Comparison of ENCODE assay signal across 8 cellular contexts in the genomic region with DNA sequence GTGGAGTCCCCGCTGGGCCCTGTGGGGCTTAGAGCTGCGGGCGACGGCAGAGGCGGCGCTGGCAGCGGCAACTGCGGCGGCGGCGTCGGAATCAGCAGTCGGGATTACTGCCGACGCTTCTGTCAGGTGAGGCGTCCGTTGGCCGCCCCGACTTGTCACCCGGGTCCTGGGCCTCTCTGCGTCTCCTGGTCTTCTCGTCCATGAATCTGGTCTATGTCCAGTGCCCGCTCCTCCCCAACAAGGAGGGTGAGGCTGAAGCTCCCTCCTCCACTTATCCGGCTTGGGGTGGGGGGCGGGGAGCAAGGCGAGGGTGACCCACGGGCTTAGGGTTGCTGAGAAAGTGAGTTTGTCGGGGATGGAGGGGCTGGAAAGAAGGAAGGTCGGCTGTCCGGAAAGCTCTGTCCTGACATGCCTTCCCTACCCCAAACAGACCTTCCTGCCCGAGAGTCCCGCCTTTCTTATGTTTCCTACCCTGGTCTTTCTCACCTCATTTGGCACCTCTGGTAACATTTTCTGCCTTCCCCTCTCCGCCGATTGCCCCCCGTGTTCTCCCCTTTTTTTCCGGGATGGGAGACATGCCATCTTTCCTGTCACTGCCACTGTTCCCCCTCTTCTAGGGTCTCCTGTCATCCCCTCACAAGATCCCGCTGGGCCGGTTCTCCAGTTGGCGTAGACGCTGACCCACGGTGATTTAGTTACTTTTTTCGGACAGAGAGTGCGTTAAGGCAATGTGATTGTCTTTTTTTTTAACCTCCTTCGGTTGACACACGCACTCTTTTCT. TPM values are rescaled to one million over a fixed set of nuclear protein-coding genes. Genes with fewer than 3 reads are reported as not detected.
DNase-seq lines count a peak whose midpoint lies in the region; ATAC-seq and FAIRE-seq lines count a peak whose summit lies in the region.

No MANE protein-coding gene starts in this region.

- FAIRE-seq in HTR-8/SVneo (lab: Jason Lieb, UNC) = no peak

- H3K4me1 Mint-ChIP-seq in activated naive CD8-positive, alpha-beta T cell treated with anti-CD3 and anti-CD28 coated beads, Interleukin-2, amount 10 ng/mL, durations not matched to agents 7 days and 5 days = peaks cover 32% of the 10 kb centered on the region

- no peaks in the 10 kb centered on the region for H3K27me3 Mint-ChIP-seq in activated naive CD8-positive, alpha-beta T cell treated with anti-CD3 and anti-CD28 coated beads, Interleukin-2, amount 10 ng/mL, durations not matched to agents 7 days and 5 days

- POLR2A ChIA-PET in activated naive CD8-positive, alpha-beta T cell treated with anti-CD3 and anti-CD28 coated beads, Interleukin-2, amount 10 ng/mL, durations not matched to agents 7 days and 5 days (lab: Charles Lee) = interaction anchor here (1.1 to 2.3 kb wide), 9 partner anchors 8 to 91 kb away, joined by 3 to 65 read pairs (median 5); a partner anchor contains a TSS

- peak overlapping the region; percentile 97 for H3K4me3 Mint-ChIP-seq in activated naive CD8-positive, alpha-beta T cell treated with anti-CD3 and anti-CD28 coated beads, Interleukin-2, amount 10 ng/mL, durations not matched to agents 7 days and 5 days

- ATAC-seq in GM19397 (IDR thresholded peaks at IDR 0.05; ENCODE audit: unreplicated experiment) = peak; percentile 12
- ATAC-seq in activated naive CD8-positive, alpha-beta T cell treated with anti-CD3 and anti-CD28 coated beads, Interleukin-2, amount 10 ng/mL, durations not matched to agents 7 days and 5 days (ENCODE audit: low read depth) = no peak

- peak overlapping the region; percentile 87 for H3K4me3 ChIP-seq in skeletal muscle cell (ENCODE audit: low read depth, low read length)

- no peaks in the 10 kb centered on the region for H3K9me3 Mint-ChIP-seq in activated naive CD8-positive, alpha-beta T cell treated with anti-CD3 and anti-CD28 coated beads, Interleukin-2, amount 10 ng/mL, durations not matched to agents 7 days and 5 days

- H3K36me3 Mint-ChIP-seq in activated naive CD8-positive, alpha-beta T cell treated with anti-CD3 and anti-CD28 coated beads, Interleukin-2, amount 10 ng/mL, durations not matched to agents 7 days and 5 days = peaks cover 28% of the 10 kb centered on the region

- H3K27ac Mint-ChIP-seq in activated naive CD8-positive, alpha-beta T cell treated with anti-CD3 and anti-CD28 coated beads, Interleukin-2, amount 10 ng/mL, durations not matched to agents 7 days and 5 days = peak overlapping the region; percentile 90

- DNase-seq in COR-L47 (lab: John Stamatoyannopoulos, UW) = peak; percentile 41
- peak; percentile 11 for DNase-seq in HTR-8/SVneo (ENCODE audit: insufficient read length, low spot score)
- peak; percentile 31 for DNase-seq in activated naive CD8-positive, alpha-beta T cell treated with anti-CD3 and anti-CD28 coated beads, Interleukin-2, amount 10 ng/mL, durations not matched to agents 7 days and 5 days
- DNase-seq in hepatic stellate cell (ENCODE audit: low spot score) = peak; percentile 20
- no peak for DNase-seq in skeletal muscle cell (ENCODE audit: low read depth)
- no peak for DNase-seq in cerebellar nuclear complex (lab: John Stamatoyannopoulos, UW)
- no peak for DNase-seq in stimulated activated CD4-positive, alpha-beta T cell treated with anti-CD3 and anti-CD28 coated beads, Interleukin-15, amount 100 ng/mL, for 24 hours

RNA-seq across cellular contexts. Expression of a gene that starts 0.5 kb away (rescaled TPM):
- 10 to 100 TPM; 23.4 to 27.5 TPM for total RNA-seq in activated naive CD8-positive, alpha-beta T cell treated with anti-CD3 and anti-CD28 coated beads, Interleukin-2, amount 10 ng/mL, durations not matched to agents 7 days and 5 days

RNA-seq across cellular contexts. Expression of a gene that starts 0.8 kb away (rescaled TPM):
- total RNA-seq in activated naive CD8-positive, alpha-beta T cell treated with anti-CD3 and anti-CD28 coated beads, Interleukin-2, amount 10 ng/mL, durations not matched to agents 7 days and 5 days = 100 to 1,000 TPM; 106 to 111 TPM

Comparison
In these comparisons a context has a peak if more than half of its experiments do, and no peak if none do; other contexts are left out.
1. DNase-seq: peak in COR-L47 (single experiment), HTR-8/SVneo (single experiment), activated naive CD8-positive, alpha-beta T cell treated with anti-CD3 and anti-CD28 coated beads, Interleukin-2, amount 10 ng/mL, durations not matched to agents 7 days and 5 days (single experiment) and hepatic stellate cell (single experiment); none in skeletal muscle cell (single experiment), cerebellar nuclear complex (0 of 2) and stimulated activated CD4-positive, alpha-beta T cell treated with anti-CD3 and anti-CD28 coated beads, Interleukin-15, amount 100 ng/mL, for 24 hours (single experiment).